ENCODE assay signal across 13 cellular contexts in genomic region chr2:224982226-224982625, GRCh38.
DNase-seq lines count a peak whose midpoint lies in the region; ATAC-seq and TF ChIP-seq lines count a peak whose summit lies in the region.
"Had no signal": no experiment of that assay in that cellular context is flagged by ENCODE, and none has a peak within 500 bp of the region (broad histone marks: within the 10 kb centered on the region; RNA-seq: fewer than 3 reads in every experiment).

No MANE protein-coding gene starts in this region.

- WGBS in esophagus muscularis mucosa, result 75% methylated on average over 10 of the region's 10 CpGs

- DNase-seq in NCI-H774 (lab: John Stamatoyannopoulos, UW), result peak; percentile 41
- DNase-seq in esophagus muscularis mucosa (ENCODE audit: extremely low spot score), result no peak
- DNase-seq in neural progenitor cell (ENCODE audit: low spot score), result no peak
- DNase-seq in DMS79 treated with DMSO at 0.1 percent for 48 hours (lab: John Stamatoyannopoulos, UW), result no peak
- DNase-seq: activated CD8-positive, alpha-beta memory T cell treated with anti-CD3 and anti-CD28 coated beads, Interleukin-2, amount 50 U/mL, for 4 hours; erythroblast; NK-92 treated with Interleukin-12 subunit alpha and Interleukin-12 subunit beta, amount 100 ng/mL, for 24 hours had no signal

- no peaks in the 10 kb centered on the region for H3F3A ChIP-seq in neural progenitor cell (ENCODE audit: low read depth)

- H3K4me3 ChIP-seq in BLaER1 treated with 17β-estradiol and CSF1 and Interleukin-3, amounts not matched to agents 10 nM and 100 nM, result no peak overlapping the region
- H3K4me3 ChIP-seq in esophagus muscularis mucosa, result peak overlapping the region; percentile 29 to 49 (median 34)
- H3K4me3 ChIP-seq in neural progenitor cell, result no peak overlapping the region

- no peaks in the 10 kb centered on the region for H3K36me3 Mint-ChIP-seq in neural progenitor cell

- no peak for TF ChIP-seq EP300 in esophagus muscularis mucosa (IDR thresholded peaks at IDR 0.05)

- H3K27ac Mint-ChIP-seq in neural progenitor cell, result no peak overlapping the region

- no peaks in the 10 kb centered on the region for H3K9me3 Mint-ChIP-seq in neural progenitor cell

- peaks cover 0 to 5% (median 0%) of the 10 kb centered on the region in 11 experiments; a peak in 2 of 22 replicates for H4K20me1 ChIP-seq in BLaER1 treated with 17β-estradiol and CSF1 and Interleukin-3, amounts not matched to agents 10 nM and 100 nM
- H4K20me1 ChIP-seq in neural progenitor cell (ENCODE audit: low read depth), result no peaks in the 10 kb centered on the region

- H3K4me1 Mint-ChIP-seq in neural progenitor cell, result peaks cover 21% of the 10 kb centered on the region

- H3K27me3 Mint-ChIP-seq in neural progenitor cell (ENCODE audit: insufficient read depth, low read depth), result peaks cover 2% of the 10 kb centered on the region

- TF ChIP-seq CTCF in esophagus muscularis mucosa (IDR thresholded peaks at IDR 0.05) (no peak), neural progenitor cell (IDR thresholded peaks at IDR 0.05) (no peak)

- no peaks in the 10 kb centered on the region for H3K27me3 ChIP-seq in BLaER1 treated with 17β-estradiol and CSF1 and Interleukin-3, amounts not matched to agents 10 nM and 100 nM
- H3K27me3 ChIP-seq in esophagus muscularis mucosa (no peaks in the 10 kb centered on the region), neural progenitor cell (no peaks in the 10 kb centered on the region)

- peak overlapping the region; percentile 19 for H2AFZ ChIP-seq in neural progenitor cell (replicated peaks)
- H2AFZ ChIP-seq: parathyroid adenoma had no signal

- intact Hi-C loops in esophagus muscularis mucosa (cut with DNase I), result no loop called here

- no peak overlapping the region for H3K4me3 Mint-ChIP-seq in neural progenitor cell

- peaks cover 22 to 32% (median 31%) of the 10 kb centered on the region in 10 experiments for H3K4me1 ChIP-seq in BLaER1 treated with 17β-estradiol and CSF1 and Interleukin-3, amounts not matched to agents 10 nM and 100 nM
- H3K4me1 ChIP-seq in esophagus muscularis mucosa (peaks cover 0 to 21% (median 16%) of the 10 kb centered on the region in 4 donors), neural progenitor cell (peaks cover 2% of the 10 kb centered on the region)
- H3K4me1 ChIP-seq: parathyroid adenoma had no signal

- H3K79me2 ChIP-seq in neural progenitor cell (ENCODE audit: low read depth), result no peaks in the 10 kb centered on the region
- H3K79me2 ChIP-seq: parathyroid adenoma had no signal

- H3K27ac ChIP-seq in BLaER1 treated with 17β-estradiol and CSF1 and Interleukin-3, amounts not matched to agents 10 nM and 100 nM, result peak overlapping the region in 1 of 11 experiments; percentile 49; a peak in 3 of 22 replicates
- H3K27ac ChIP-seq in esophagus muscularis mucosa (replicated peaks in 1 of 4) (no peak overlapping the region), neural progenitor cell (no peak overlapping the region)
- H3K27ac ChIP-seq: HL-60 had no signal

- ATAC-seq in GM21737 (IDR thresholded peaks at IDR 0.05; ENCODE audit: unreplicated experiment) (no peak), GM18519 (IDR thresholded peaks at IDR 0.05; ENCODE audit: low FRiP score, unreplicated experiment) (no peak), GM21619 (IDR thresholded peaks at IDR 0.05; ENCODE audit: unreplicated experiment) (no peak)

- no peak for TF ChIP-seq POLR2A in esophagus muscularis mucosa (IDR thresholded peaks at IDR 0.05; ENCODE audit: low read depth)

- 0 out of 22 replicates have a peak overlapping the region, but pooled peaks of 1 of the 11 experiments have one; percentile 16 for H3K9ac ChIP-seq in BLaER1 treated with 17β-estradiol and CSF1 and Interleukin-3, amounts not matched to agents 10 nM and 100 nM
- no peak overlapping the region for H3K9ac ChIP-seq in neural progenitor cell
- H3K9ac ChIP-seq: parathyroid adenoma had no signal

- H3K36me3 ChIP-seq in BLaER1 treated with 17β-estradiol and CSF1 and Interleukin-3, amounts not matched to agents 10 nM and 100 nM, result peaks cover 0 to 17% (median 4%) of the 10 kb centered on the region in 11 experiments; a peak in 4 of 22 replicates
- H3K36me3 ChIP-seq in esophagus muscularis mucosa, result no peaks in the 10 kb centered on the region
- no peaks in the 10 kb centered on the region for H3K36me3 ChIP-seq in neural progenitor cell

- H3K9me3 ChIP-seq in BLaER1 treated with 17β-estradiol and CSF1 and Interleukin-3, amounts not matched to agents 10 nM and 100 nM (replicated peaks in 1 of 11), result peaks cover 0 to 14% (median 0%) of the 10 kb centered on the region in 11 experiments; a peak in 3 of 22 replicates
- H3K9me3 ChIP-seq in esophagus muscularis mucosa (no peaks in the 10 kb centered on the region), neural progenitor cell (ENCODE audit: low read depth) (no peaks in the 10 kb centered on the region)

- peak overlapping the region; percentile 2 to 83 (median 73); a peak in 17 of 22 replicates for H3K4me2 ChIP-seq in BLaER1 treated with 17β-estradiol and CSF1 and Interleukin-3, amounts not matched to agents 10 nM and 100 nM
- no peak overlapping the region for H3K4me2 ChIP-seq in neural progenitor cell

Comparison
In these comparisons a context has a peak if more than half of its experiments do, and no peak if none do; other contexts are left out.
1. H3K4me3 ChIP-seq: peak in esophagus muscularis mucosa (4 of 4); none in BLaER1 treated with 17β-estradiol and CSF1 and Interleukin-3, amounts not matched to agents 10 nM and 100 nM (0 of 10) and neural progenitor cell (single experiment).